Comparison of ENCODE assay signal across 8 cellular contexts in genomic region chr3:55488398-55489055, GRCh38. TPM values are rescaled to one million over a fixed set of nuclear protein-coding genes. Genes with fewer than 3 reads are reported as not detected.
DNase-seq lines count a peak whose midpoint lies in the region; ATAC-seq and TF ChIP-seq lines count a peak whose summit lies in the region.

No MANE protein-coding gene starts in this region.

- peaks cover 51% of the 10 kb centered on the region for H3K27me3 Mint-ChIP-seq in nephron (ENCODE audit: low read depth)

- H3K9me3 Mint-ChIP-seq in nephron = no peaks in the 10 kb centered on the region

- DNase-seq in AG20443 (ENCODE audit: low spot score) = peak; percentile 90
- DNase-seq in WERI-Rb-1 = peak; percentile 51
- DNase-seq in fibroblast of the aortic adventitia (ENCODE audit: low read depth) = peak; percentile 83

- H3K4me1 Mint-ChIP-seq in nephron = peaks cover 38% of the 10 kb centered on the region

- peaks cover 28% of the 10 kb centered on the region for H3K27me3 ChIP-seq in WERI-Rb-1 (ENCODE audit: insufficient read depth, low read depth, severe bottlenecking)

- no peaks in the 10 kb centered on the region for H3K9me3 ChIP-seq in WERI-Rb-1 (ENCODE audit: severe bottlenecking)

- H3K27ac Mint-ChIP-seq in nephron = peak overlapping the region; percentile 94 to 98 (median 96)

- H3K36me3 Mint-ChIP-seq in nephron (ENCODE audit: low read depth) = no peaks in the 10 kb centered on the region

- H3K4me3 Mint-ChIP-seq in nephron = peak overlapping the region; percentile 93 to 94 (median 93)

- H3K36me3 ChIP-seq in WERI-Rb-1 = no peaks in the 10 kb centered on the region

- peak; percentile 38 for ATAC-seq in GM21723 (IDR thresholded peaks at IDR 0.05; ENCODE audit: unreplicated experiment)
- ATAC-seq in GM18870 (IDR thresholded peaks at IDR 0.05; ENCODE audit: unreplicated experiment) = no peak
- ATAC-seq in GM21717 (IDR thresholded peaks at IDR 0.05; ENCODE audit: unreplicated experiment) = no peak
- no peak for ATAC-seq in HG02678 (IDR thresholded peaks at IDR 0.05; ENCODE audit: unreplicated experiment)

- H3K27ac ChIP-seq in WERI-Rb-1 = no peak overlapping the region

- TF ChIP-seq CTCF in WERI-Rb-1 (IDR thresholded peaks at IDR 0.05; ENCODE audit: low read depth, low read length) (no peak), fibroblast of the aortic adventitia (IDR thresholded peaks at IDR 0.05; ENCODE audit: insufficient read depth, low read length) (no peak), nephron (IDR thresholded peaks at IDR 0.05; ENCODE audit: unreplicated experiment in 3 of 3) (no peak)

- H3K4me3 ChIP-seq in WERI-Rb-1 (ENCODE audit: low read depth, low read length) = peak overlapping the region; percentile 84
- peak overlapping the region; percentile 72 for H3K4me3 ChIP-seq in fibroblast of the aortic adventitia (ENCODE audit: low read depth, low read length)

RNA-seq across cellular contexts. Expression of gene WNT5A, which starts 1.4 kb away (rescaled TPM):
- total RNA-seq in fibroblast of the aortic adventitia (ENCODE audit: low replicate concordance) = 5.8 and 42.4 TPM in 2 replicates
